Comparison of ENCODE assay signal across 16 cellular contexts in genomic region chr12:91954326-91954725, GRCh38.
DNase-seq lines count a peak whose midpoint lies in the region; ATAC-seq and TF ChIP-seq lines count a peak whose summit lies in the region.
"Had no signal": no experiment of that assay in that cellular context is flagged by ENCODE, and none has a peak within 500 bp of the region (broad histone marks: within the 10 kb centered on the region; RNA-seq: fewer than 3 reads in every experiment).

No MANE protein-coding gene starts in this region.

- no peak for TF ChIP-seq CTCF in chondrocyte (IDR thresholded peaks at IDR 0.05)

- H3K36me3 ChIP-seq in neuron (ENCODE audit: insufficient read depth, low read length): no peaks in the 10 kb centered on the region

- H3K4me1 Mint-ChIP-seq in IgD-negative memory B cell: no peaks in the 10 kb centered on the region
- peaks cover 5% of the 10 kb centered on the region for H3K4me1 Mint-ChIP-seq in chondrocyte (ENCODE audit: low read depth)
- no peaks in the 10 kb centered on the region for H3K4me1 Mint-ChIP-seq in immature natural killer cell

- ATAC-seq in left lobe of liver (no peak), GM18519 (IDR thresholded peaks at IDR 0.05; ENCODE audit: low FRiP score, unreplicated experiment) (no peak)
- ATAC-seq: Panc1, SK-N-SH treated with all-trans-retinoic acid at 6 μM for 48 hours had no signal

- no peaks in the 10 kb centered on the region for H3K27me3 Mint-ChIP-seq in IgD-negative memory B cell
- H3K27me3 Mint-ChIP-seq in chondrocyte (ENCODE audit: low read depth): no peaks in the 10 kb centered on the region
- H3K27me3 Mint-ChIP-seq in immature natural killer cell (ENCODE audit: low read depth in 3 of 3): no peaks in the 10 kb centered on the region

- H3K27ac Mint-ChIP-seq in IgD-negative memory B cell: peak overlapping the region in 2 of 3 donors; percentile 33 to 60
- peak overlapping the region; percentile 72 for H3K27ac Mint-ChIP-seq in chondrocyte (ENCODE audit: unreplicated experiment)
- peak overlapping the region in 2 of 6 donors; percentile 12 to 34 for H3K27ac Mint-ChIP-seq in immature natural killer cell

- peak overlapping the region; percentile 63 for H2AFZ ChIP-seq in neuron (ENCODE audit: low read depth, low read length)

- H3K4me3 Mint-ChIP-seq in IgD-negative memory B cell: no peak overlapping the region
- no peak overlapping the region for H3K4me3 Mint-ChIP-seq in chondrocyte (ENCODE audit: unreplicated experiment)
- no peak overlapping the region for H3K4me3 Mint-ChIP-seq in immature natural killer cell

- peaks cover 0 to 2% (median 0%) of the 10 kb centered on the region in 3 donors for H3K9me3 Mint-ChIP-seq in IgD-negative memory B cell
- H3K9me3 Mint-ChIP-seq in chondrocyte (ENCODE audit: low read depth): peaks cover 15% of the 10 kb centered on the region
- H3K9me3 Mint-ChIP-seq in immature natural killer cell: no peaks in the 10 kb centered on the region

- H3K4me1 ChIP-seq in neuron (ENCODE audit: insufficient read depth, low read length): no peaks in the 10 kb centered on the region

- DNase-seq in DMS53 (lab: John Stamatoyannopoulos, UW) (peak; percentile 24), DMS53 treated with DMSO at 0.1 percent for 48 hours (lab: John Stamatoyannopoulos, UW; ENCODE audit: unreplicated experiment) (no peak), chondrocyte (ENCODE audit: low spot score) (no peak), left lobe of liver (ENCODE audit: low spot score) (no peak), immature natural killer cell (no peak)
- DNase-seq: COR-L47, DMS79 treated with DMSO at 0.1 percent for 48 hours, GDM1, NCI-H1105 treated with DMSO at 0.1 percent for 48 hours, NCI-H2081, SHP77 had no signal

- H3K4me3 ChIP-seq in neuron (ENCODE audit: low read length): no peak overlapping the region

- H3K36me3 Mint-ChIP-seq in IgD-negative memory B cell: no peaks in the 10 kb centered on the region
- H3K36me3 Mint-ChIP-seq in chondrocyte (ENCODE audit: low read depth): no peaks in the 10 kb centered on the region
- H3K36me3 Mint-ChIP-seq in immature natural killer cell: peaks cover 0 to 6% (median 0%) of the 10 kb centered on the region in 3 donors

- H3K27me3 ChIP-seq in neuron (ENCODE audit: insufficient read depth, low read length): no peaks in the 10 kb centered on the region

- no peaks in the 10 kb centered on the region for H3K9me3 ChIP-seq in neuron (ENCODE audit: low read length)
